Comparison of ENCODE assay signal across 8 cellular contexts in the genomic region with DNA sequence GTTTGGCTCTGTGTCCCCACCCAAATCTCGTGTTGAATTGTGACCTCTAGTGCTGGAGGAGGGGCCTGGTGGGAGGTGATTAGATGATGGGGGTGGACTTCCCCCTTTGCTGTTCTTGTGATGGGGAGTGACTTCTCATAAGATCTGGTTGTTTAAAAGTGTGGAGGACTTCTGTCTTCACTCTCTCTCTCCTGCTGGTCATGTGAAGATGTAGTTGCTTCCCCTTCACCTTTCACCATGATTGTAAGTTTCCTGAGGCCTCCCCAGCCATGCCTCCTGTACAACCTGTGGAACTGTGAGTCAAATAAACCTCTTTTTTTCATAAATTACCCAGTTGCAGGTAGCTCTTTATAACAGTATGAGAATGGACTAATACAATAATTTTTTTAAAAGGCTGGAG. TPM values are rescaled to one million over a fixed set of nuclear protein-coding genes. Genes with fewer than 3 reads are reported as not detected.
"Had no signal": no experiment of that assay in that cellular context is flagged by ENCODE, and none has a peak within 500 bp of the region (broad histone marks: within the 10 kb centered on the region; RNA-seq: fewer than 3 reads in every experiment).

No MANE protein-coding gene starts in this region.

- H3K27ac ChIP-seq: HL-60, KMS-11 had no signal

- DNase-seq: IMR-90, KBM-7, KG1 had no signal

- H3K4me3 ChIP-seq: K562 had no signal

- ATAC-seq: HepG2, K562 had no signal

- H3K27ac Mint-ChIP-seq: IgD-negative memory B cell had no signal

RNA-seq across cellular contexts. Expression of gene MYO10, which starts 10.6 kb away (rescaled TPM):
- polyA plus RNA-seq: IgD-negative memory B cell, K562 had no signal
